Comparison of ENCODE assay signal across 6 cellular contexts in the genomic region with DNA sequence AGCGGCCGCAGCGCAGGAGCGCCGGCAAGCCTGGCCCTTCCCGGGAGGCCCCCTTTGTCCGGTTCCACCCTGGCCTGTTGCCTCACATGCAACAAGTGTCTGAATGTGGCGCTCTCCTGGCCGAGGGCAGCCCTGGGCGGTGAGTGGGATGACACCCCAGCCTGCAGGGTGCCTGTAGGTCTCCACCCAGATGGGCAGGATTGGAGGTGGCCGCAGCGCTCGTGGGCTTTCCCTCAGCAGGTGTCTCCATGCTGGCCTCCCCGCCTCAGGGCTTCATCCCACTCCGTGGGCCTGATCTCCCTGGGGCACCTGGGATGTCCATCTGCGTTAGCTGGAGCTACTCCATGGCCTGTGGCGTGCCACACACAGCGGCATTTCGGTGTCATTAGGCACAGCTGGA. TPM values are rescaled to one million over a fixed set of nuclear protein-coding genes. Genes with fewer than 3 reads are reported as not detected.
DNase-seq lines count a peak whose midpoint lies in the region; TF ChIP-seq lines count a peak whose summit lies in the region.

No MANE protein-coding gene starts in this region.

- POLR2A ChIA-PET in MCF 10A (lab: Yijun Ruan, JAX) = no interaction called here

- H3K27me3 Mint-ChIP-seq in MCF 10A (ENCODE audit: insufficient read depth, unreplicated experiment) (no peaks in the 10 kb centered on the region), neural crest cell (ENCODE audit: low read depth) (no peaks in the 10 kb centered on the region)

- H3K9me3 Mint-ChIP-seq in MCF 10A (ENCODE audit: unreplicated experiment) = no peaks in the 10 kb centered on the region
- no peaks in the 10 kb centered on the region for H3K9me3 Mint-ChIP-seq in neural crest cell

- H3K27ac Mint-ChIP-seq in MCF 10A (ENCODE audit: low read depth, unreplicated experiment) (peak overlapping the region; percentile 87), neural crest cell (ENCODE audit: unreplicated experiment) (no peak overlapping the region)

- H3K27me3 ChIP-seq in H7 (ENCODE audit: control insufficient read depth, insufficient read depth, low read length) = no peaks in the 10 kb centered on the region

- intact Hi-C loops in MCF 10A (cut with micrococcal nuclease) = no loop called here

- BruUV-seq in MCF 10A (replicated peaks; lab: Mats Ljungman, UMichigan) = no TSS peak

- peaks cover 1% of the 10 kb centered on the region; the same call in 1 of the 2 replicates for H3K36me3 ChIP-seq in H7 (replicated peaks; ENCODE audit: control insufficient read depth, insufficient read depth, low read length)

- H3K36me3 Mint-ChIP-seq in MCF 10A (ENCODE audit: insufficient read depth, unreplicated experiment) (no peaks in the 10 kb centered on the region), neural crest cell (ENCODE audit: low read depth) (no peaks in the 10 kb centered on the region)

- no peak for DNase-seq in H7
- no peak for DNase-seq in MCF 10A (ENCODE audit: unreplicated experiment)
- no peak for DNase-seq in neural crest cell (ENCODE audit: low read depth, low spot score)
- no peak for DNase-seq in NCI-H146 treated with DMSO at 0.1 percent for 48 hours (lab: John Stamatoyannopoulos, UW; ENCODE audit: unreplicated experiment)
- no peak for DNase-seq in NCI-H2227 (lab: John Stamatoyannopoulos, UW; ENCODE audit: unreplicated experiment)
- DNase-seq in SHP77 treated with DMSO at 0.1 percent for 48 hours (lab: John Stamatoyannopoulos, UW) = no peak

- H3K4me3 ChIP-seq in H7 (ENCODE audit: insufficient read depth, low read depth, low read length) = peak overlapping the region; percentile 100; the same call in 1 of the 2 replicates

- H3K4me1 Mint-ChIP-seq in MCF 10A (ENCODE audit: insufficient read depth, unreplicated experiment) (peaks cover 15% of the 10 kb centered on the region), neural crest cell (peaks cover 29% of the 10 kb centered on the region)

- peak overlapping the region; percentile 77 for H3K4me3 Mint-ChIP-seq in MCF 10A (ENCODE audit: unreplicated experiment)
- H3K4me3 Mint-ChIP-seq in neural crest cell = peak overlapping the region; percentile 88

- TF ChIP-seq CTCF in MCF 10A (IDR thresholded peaks at IDR 0.05; ENCODE audit: unreplicated experiment) (no peak), neural crest cell (conservative IDR thresholded peaks at IDR 0.05) (no peak)

- CTCF ChIA-PET in MCF 10A (lab: Yijun Ruan, JAX) = no interaction called here

RNA-seq across cellular contexts. Expression of gene MIB2, which starts 1.5 kb away (rescaled TPM):
- total RNA-seq in H7 (2014; rRNA removed; shearing (Covaris generic)) = 45.7 and 89.0 TPM in 2 replicates
- 46.4 and 61.3 TPM in 2 replicates for total RNA-seq in MCF 10A (2022)
- total RNA-seq in neural crest cell = 105 and 106 TPM in 2 replicates

RNA-seq across cellular contexts. Expression of gene MMP23B, which starts 15.1 kb away (rescaled TPM):
- 11.9 and 15.7 TPM in 2 replicates for total RNA-seq in H7 (2014; rRNA removed; shearing (Covaris generic))
- total RNA-seq in MCF 10A (2022) = 1.4 and 1.7 TPM in 2 replicates
- 1.7 and 2.3 TPM in 2 replicates for total RNA-seq in neural crest cell

RNA-seq across cellular contexts. Expression of gene FNDC10, which starts 16.9 kb away (rescaled TPM):
- total RNA-seq in H7 (2014; rRNA removed; shearing (Covaris generic)) = 25.6 and 32.7 TPM in 2 replicates
- total RNA-seq in MCF 10A (2022) (4.3 and 5.1 TPM in 2 replicates), neural crest cell (14.3 and 14.5 TPM in 2 replicates)

RNA-seq across cellular contexts. Expression of gene CDK11B, which starts 42.0 kb away (rescaled TPM):
- 12.0 and 16.8 TPM in 2 replicates for total RNA-seq in H7 (2014; rRNA removed; shearing (Covaris generic))
- total RNA-seq in MCF 10A (2022) (32.0 and 32.5 TPM in 2 replicates), neural crest cell (32.1 and 34.1 TPM in 2 replicates)

RNA-seq across cellular contexts. Expression of gene SSU72, which starts 42.2 kb away (rescaled TPM):
- total RNA-seq in H7 (2014; rRNA removed; shearing (Covaris generic)) = 80.7 and 94.3 TPM in 2 replicates
- total RNA-seq in MCF 10A (2022) = 97.4 and 104 TPM in 2 replicates
- 132 and 134 TPM in 2 replicates for total RNA-seq in neural crest cell
